8 cellular contexts compared by ENCODE assay signal in genomic region chr15:88637841-88638625, GRCh38. TPM values are rescaled to one million over a fixed set of nuclear protein-coding genes. Genes with fewer than 3 reads are reported as not detected.
DNase-seq lines count a peak whose midpoint lies in the region; ATAC-seq, FAIRE-seq and TF ChIP-seq lines count a peak whose summit lies in the region.

No MANE protein-coding gene starts in this region.

- H4K20me1 ChIP-seq in OCI-LY7 (ENCODE audit: insufficient read depth, low read length) = no peaks in the 10 kb centered on the region

- no peak overlapping the region for H4K91ac ChIP-seq in neuronal stem cell (ENCODE audit: low read depth, low read length, poor library complexity)

- peaks cover 5% of the 10 kb centered on the region for H3K27me3 Mint-ChIP-seq in CD4-positive, CD25-positive, alpha-beta regulatory T cell

- H3K4ac ChIP-seq in neuronal stem cell (ENCODE audit: low read length) = no peak overlapping the region

- no peak overlapping the region for H2BK120ac ChIP-seq in neuronal stem cell (ENCODE audit: low read depth, low read length)

- no peak for DNase-seq in CD4-positive, CD25-positive, alpha-beta regulatory T cell
- DNase-seq in OCI-LY7 (ENCODE audit: low spot score) = peak; percentile 35
- no peak for DNase-seq in epithelial cell of prostate (ENCODE audit: low read depth, low spot score)
- no peak for DNase-seq in neuronal stem cell (ENCODE audit: low spot score)
- no peak for DNase-seq in NCI-H1417 (lab: John Stamatoyannopoulos, UW)
- no peak for DNase-seq in H54 (ENCODE audit: insufficient read length, low spot score)
- DNase-seq in medulla oblongata (ENCODE audit: extremely low spot score) = no peak

- H2BK15ac ChIP-seq in neuronal stem cell (ENCODE audit: low read length) = no peak overlapping the region

- H3K9me2 ChIP-seq in OCI-LY7 (ENCODE audit: insufficient read depth, low read length) = no peaks in the 10 kb centered on the region

- BruUV-seq in OCI-LY7 (replicated peaks; lab: Mats Ljungman, UMichigan) = TSS peak; percentile 92

- peak overlapping the region; percentile 16 for H3K18ac ChIP-seq in neuronal stem cell (ENCODE audit: low read length)

- H3K23ac ChIP-seq in neuronal stem cell (ENCODE audit: low read depth, low read length, poor library complexity) = no peak overlapping the region

- no peak for TF ChIP-seq CTCF in OCI-LY7 (conservative IDR thresholded peaks at IDR 0.05; ENCODE audit: low read length)

- TF ChIP-seq POLR2A in H54 (IDR thresholded peaks at IDR 0.05; ENCODE audit: low read depth, low read length) = no peak

- H2AK5ac ChIP-seq in neuronal stem cell (ENCODE audit: low read depth, low read length) = no peak overlapping the region

- intact Hi-C loops in OCI-LY7 (cut with micrococcal nuclease; ENCODE audit: unreplicated experiment) = loop anchor here (1.0 kb wide), 3 partner anchors 14 to 63 kb away; no protein-coding TSS in a partner anchor

- H2BK5ac ChIP-seq in neuronal stem cell (ENCODE audit: low read length) = no peak overlapping the region

- CTCF ChIA-PET in OCI-LY7 (lab: Charles Lee; ENCODE audit: unreplicated experiment) = interaction anchor here (0.5 to 0.7 kb wide), 4 partner anchors 10 to 234 kb away, joined by 3 to 4 read pairs (median 3); no protein-coding TSS in a partner anchor

- peaks cover 96% of the 10 kb centered on the region for H3K4me1 ChIP-seq in CD4-positive, CD25-positive, alpha-beta regulatory T cell (ENCODE audit: control insufficient read depth, insufficient read depth, low read length, poor library complexity, severe bottlenecking)
- H3K4me1 ChIP-seq in OCI-LY7 (ENCODE audit: insufficient read depth, low read length, poor library complexity, severe bottlenecking) = peaks cover 89% of the 10 kb centered on the region
- peaks cover 0 to 14% of the 10 kb centered on the region in 2 donors for H3K4me1 ChIP-seq in neuronal stem cell (ENCODE audit: control insufficient read depth in 2 of 2, insufficient read depth in 1 of 2, low read depth in 1 of 2, low read length in 2 of 2)

- ATAC-seq in CD4-positive, CD25-positive, alpha-beta regulatory T cell (ENCODE audit: low read depth in 2 of 2) = no peak
- ATAC-seq in HG02981 (IDR thresholded peaks at IDR 0.05; ENCODE audit: unreplicated experiment) = no peak

- H3K79me2 ChIP-seq in OCI-LY7 (ENCODE audit: insufficient read depth, low read depth, low read length) = peaks cover 82% of the 10 kb centered on the region

- H3K9me3 ChIP-seq in CD4-positive, CD25-positive, alpha-beta regulatory T cell (ENCODE audit: control insufficient read depth in 2 of 2, low read length in 2 of 2) = no peaks in the 10 kb centered on the region
- H3K9me3 ChIP-seq in OCI-LY7 (ENCODE audit: low read length) = no peaks in the 10 kb centered on the region
- H3K9me3 ChIP-seq in neuronal stem cell (replicated peaks in 1 of 2; ENCODE audit: control insufficient read depth in 2 of 2, insufficient read depth in 1 of 2, low read depth in 1 of 2, low read length in 2 of 2) = no peaks in the 10 kb centered on the region

- POLR2A ChIA-PET in OCI-LY7 (lab: Charles Lee) = interaction anchor here (0.6 to 2.1 kb wide), 10 partner anchors 9 to 236 kb away, joined by 3 to 25 read pairs (median 4); no protein-coding TSS in a partner anchor

- no peak overlapping the region for H2BK12ac ChIP-seq in neuronal stem cell (ENCODE audit: low read length)

- H3K4me2 ChIP-seq in OCI-LY7 (ENCODE audit: low read length) (peak overlapping the region; percentile 97), neuronal stem cell (ENCODE audit: insufficient read depth, low read length, poor library complexity, severe bottlenecking) (no peak overlapping the region)

- H4K8ac ChIP-seq in neuronal stem cell (ENCODE audit: low read depth, low read length) = no peak overlapping the region

- peaks cover 17% of the 10 kb centered on the region for H3K36me3 ChIP-seq in CD4-positive, CD25-positive, alpha-beta regulatory T cell (ENCODE audit: control insufficient read depth, insufficient read depth, low read length)
- peaks cover 56% of the 10 kb centered on the region for H3K36me3 ChIP-seq in OCI-LY7 (ENCODE audit: insufficient read depth, low read length)
- H3K36me3 ChIP-seq in neuronal stem cell (replicated peaks in 1 of 2; ENCODE audit: control insufficient read depth in 2 of 2, insufficient read depth in 2 of 2, low read length in 2 of 2) = peaks cover 6 to 30% of the 10 kb centered on the region in 2 donors

- no CpG with 5 or more reads among the region's 7 CpGs for WGBS in neuronal stem cell (ENCODE audit: extremely low coverage in 2 of 2, insufficient read length in 2 of 2, insufficient replicate concordance in 1 of 2), 2 donors

- no peak for FAIRE-seq in H54 (lab: Jason Lieb, UNC)

- peaks cover 37% of the 10 kb centered on the region for H3K36me3 Mint-ChIP-seq in CD4-positive, CD25-positive, alpha-beta regulatory T cell

- peaks cover 0 to 2% (median 0%) of the 10 kb centered on the region in 7 donors for H3K9me3 Mint-ChIP-seq in CD4-positive, CD25-positive, alpha-beta regulatory T cell

- H3K4me3 Mint-ChIP-seq in CD4-positive, CD25-positive, alpha-beta regulatory T cell = peak overlapping the region; percentile 90 to 92 (median 91)

- peak overlapping the region; percentile 100 for H3K27ac ChIP-seq in CD4-positive, CD25-positive, alpha-beta regulatory T cell (ENCODE audit: insufficient read depth, low read length, poor library complexity, severe bottlenecking)
- H3K27ac ChIP-seq in OCI-LY7 (ENCODE audit: low read depth, low read length, poor library complexity, severe bottlenecking) (peak overlapping the region; percentile 97), epithelial cell of prostate (peak overlapping the region; percentile 97), neuronal stem cell (replicated peaks; ENCODE audit: low read length) (peak overlapping the region; percentile 0)

- H3K27me3 ChIP-seq in CD4-positive, CD25-positive, alpha-beta regulatory T cell (ENCODE audit: control insufficient read depth, insufficient read depth, low read length) = no peaks in the 10 kb centered on the region
- no peaks in the 10 kb centered on the region for H3K27me3 ChIP-seq in neuronal stem cell (ENCODE audit: control insufficient read depth in 3 of 3, insufficient read depth in 3 of 3, low read depth in 1 of 3, low read length in 3 of 3)

- peaks cover 32 to 89% (median 59%) of the 10 kb centered on the region in 4 donors for H3K4me1 Mint-ChIP-seq in CD4-positive, CD25-positive, alpha-beta regulatory T cell

- no peak overlapping the region for H3K9ac ChIP-seq in neuronal stem cell (ENCODE audit: low read depth, low read length, poor library complexity)

- H3K14ac ChIP-seq in neuronal stem cell (ENCODE audit: low read length) = no peak overlapping the region

- H3K79me1 ChIP-seq in neuronal stem cell (ENCODE audit: low read depth, low read length) = no peaks in the 10 kb centered on the region

- H3K27ac Mint-ChIP-seq in CD4-positive, CD25-positive, alpha-beta regulatory T cell = peak overlapping the region; percentile 99 to 100 (median 99)

- H3K4me3 ChIP-seq in CD4-positive, CD25-positive, alpha-beta regulatory T cell (ENCODE audit: low read depth, low read length) = peak overlapping the region; percentile 83
- H3K4me3 ChIP-seq in OCI-LY7 (ENCODE audit: low read depth, low read length, poor library complexity, severe bottlenecking) = peak overlapping the region; percentile 81
- no peak overlapping the region for H3K4me3 ChIP-seq in neuronal stem cell (ENCODE audit: low read length in 2 of 2)

- no peak overlapping the region for H2AFZ ChIP-seq in OCI-LY7 (ENCODE audit: low read length)
- peak overlapping the region; percentile 82 for H2AFZ ChIP-seq in neuronal stem cell (ENCODE audit: low read length)

RNA-seq across cellular contexts. Expression of gene ISG20, which starts 0.8 kb away (rescaled TPM):
- total RNA-seq in CD4-positive, CD25-positive, alpha-beta regulatory T cell = 257 TPM
- polyA plus RNA-seq in CD4-positive, CD25-positive, alpha-beta regulatory T cell = 100 to 1,000 TPM; 724 to 832 (median 792) TPM
- total RNA-seq in OCI-LY7 (2014; rRNA removed; shearing (Covaris generic)) = 345 and 502 TPM in 2 replicates
- total RNA-seq in OCI-LY7 (2022) = 244 and 310 TPM in 2 replicates
- polyA plus RNA-seq in neuronal stem cell (2013, experiment 1 of 2) = 2.1 TPM
- polyA plus RNA-seq in neuronal stem cell (2013, experiment 2 of 2) = 1.6 TPM

RNA-seq across cellular contexts. Expression of gene AEN, which starts 16.9 kb away (rescaled TPM):
- 52.4 TPM for total RNA-seq in CD4-positive, CD25-positive, alpha-beta regulatory T cell
- polyA plus RNA-seq in CD4-positive, CD25-positive, alpha-beta regulatory T cell = 10 to 100 TPM; 28.7 to 37.7 (median 35.4) TPM
- total RNA-seq in OCI-LY7 (2014; rRNA removed; shearing (Covaris generic)) = 55.9 and 66.6 TPM in 2 replicates
- 41.7 and 43.1 TPM in 2 replicates for total RNA-seq in OCI-LY7 (2022)
- 42.3 TPM for polyA plus RNA-seq in neuronal stem cell (2013, experiment 1 of 2)
- polyA plus RNA-seq in neuronal stem cell (2013, experiment 2 of 2) = 41.6 TPM

Comparison
In these comparisons a context has a peak if more than half of its experiments do, and no peak if none do; other contexts are left out.
1. H3K27ac ChIP-seq: peak in every context shown above with its lines; median percentile 100 in CD4-positive, CD25-positive, alpha-beta regulatory T cell; 97 in OCI-LY7; 97 in epithelial cell of prostate; 0 in neuronal stem cell.
2. H3K4me3 ChIP-seq: peak in CD4-positive, CD25-positive, alpha-beta regulatory T cell (single experiment) and OCI-LY7 (single experiment); none in neuronal stem cell (0 of 2).